25 cellular contexts compared by ENCODE assay signal in the genomic region with DNA sequence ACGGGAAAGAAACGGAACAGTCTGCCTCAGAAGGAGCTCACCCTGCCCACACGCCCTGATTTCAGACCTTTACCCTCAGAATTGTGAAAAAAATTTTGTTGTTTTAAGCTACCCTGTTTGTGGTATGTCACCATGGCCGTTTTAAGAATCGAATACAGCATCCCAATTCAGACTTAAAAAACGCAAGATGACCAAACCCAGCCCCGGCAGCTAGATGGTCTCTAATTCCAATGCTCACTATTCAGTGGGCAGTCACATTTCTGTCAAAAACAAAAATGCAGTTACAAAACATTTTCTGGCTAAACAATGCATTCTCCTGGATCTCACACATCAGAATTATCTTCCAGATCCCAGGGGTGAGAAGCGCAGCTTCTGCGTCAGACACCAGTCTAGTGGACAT.
"Had no signal": no experiment of that assay in that cellular context is flagged by ENCODE, and none has a peak within 500 bp of the region (broad histone marks: within the 10 kb centered on the region; RNA-seq: fewer than 3 reads in every experiment).

No MANE protein-coding gene starts in this region.

- H3K27ac Mint-ChIP-seq: immature natural killer cell; mesothelial cell of epicardium; natural killer cell; progenitor cell of endocrine pancreas; stimulated activated naive B cell treated with anti-CD40 and anti-IgM and Interleukin-4, amounts not matched to agents 10 μg/mL and 1 μg/mL and 100 μg/mL, for 72 hours; type B pancreatic cell had no signal

- H3K27me3 Mint-ChIP-seq: naive B cell; progenitor cell of endocrine pancreas; stimulated activated naive B cell treated with anti-CD40 and anti-IgM and Interleukin-4, amounts not matched to agents 10 μg/mL and 1 μg/mL and 100 μg/mL, for 72 hours; type B pancreatic cell had no signal

- H3K9me3 ChIP-seq: left lung, lower lobe of right lung, right atrium auricular region, right lobe of liver, stomach, testis, tibial artery, vagina had no signal

- DNase-seq: hypothalamus; immature natural killer cell; kidney; left colon; left lung; lower lobe of right lung; mesendoderm; naive B cell; natural killer cell; right lobe of liver; stimulated activated CD4-positive, alpha-beta T cell treated with anti-CD3 and anti-CD28 coated beads, Interleukin-12 subunit alpha, Interleukin-12 subunit beta, amount 100 ng/mL, for 4 hours; stimulated activated CD4-positive, alpha-beta T cell treated with anti-CD3 and anti-CD28 coated beads, Interleukin-15, amount 100 ng/mL, for 24 hours; stimulated activated CD4-positive, alpha-beta T cell treated with anti-CD3 and anti-CD28 coated beads, Interleukin-2, amount 100 ng/mL, for 24 hours; stimulated activated CD4-positive, alpha-beta T cell treated with anti-CD3 and anti-CD28 coated beads, Interleukin-4, amount 100 ng/mL, for 1 hour; stimulated activated naive B cell treated with anti-CD40 and anti-IgM and Interleukin-4, amounts not matched to agents 10 μg/mL and 1 μg/mL and 100 μg/mL, for 72 hours; stimulated activated naive CD8-positive, alpha-beta T cell treated with anti-CD3 and anti-CD28 coated beads, Interleukin-15, Interleukin-2, amounts not matched to agents 100 U/mL and 50 U/mL, for 24 hours; stomach; testis; tibial artery had no signal

- H3K4me1 ChIP-seq: left lung, lower lobe of right lung, right atrium auricular region, right lobe of liver, stomach, testis, tibial artery, vagina had no signal

- H3K9me3 Mint-ChIP-seq: immature natural killer cell; mesothelial cell of epicardium; naive B cell; natural killer cell; neural crest cell; stimulated activated naive B cell treated with anti-CD40 and anti-IgM and Interleukin-4, amounts not matched to agents 10 μg/mL and 1 μg/mL and 100 μg/mL, for 72 hours; type B pancreatic cell had no signal

- H3K27ac ChIP-seq: left lung, lower lobe of right lung, right atrium auricular region, right lobe of liver, stomach, testis, tibial artery, vagina had no signal

- H3K27me3 ChIP-seq: left lung, right atrium auricular region, right lobe of liver, stomach, testis, tibial artery, vagina had no signal

- H3K36me3 ChIP-seq: left lung, lower lobe of right lung, right atrium auricular region, right lobe of liver, stomach, tibial artery, vagina had no signal

- H3K4me1 Mint-ChIP-seq: immature natural killer cell, natural killer cell, neural crest cell had no signal

- H3K4me3 Mint-ChIP-seq: immature natural killer cell; mesothelial cell of epicardium; naive B cell; natural killer cell; neural crest cell; stimulated activated naive B cell treated with anti-CD40 and anti-IgM and Interleukin-4, amounts not matched to agents 10 μg/mL and 1 μg/mL and 100 μg/mL, for 72 hours; type B pancreatic cell had no signal

- H3K4me3 ChIP-seq: left lung, lower lobe of right lung, right atrium auricular region, right lobe of liver, stomach, testis, tibial artery, vagina had no signal

- H3K36me3 Mint-ChIP-seq: mesothelial cell of epicardium, natural killer cell, type B pancreatic cell had no signal

- ATAC-seq: left colon; left lung; lower lobe of right lung; natural killer cell; right lobe of liver; stimulated activated naive B cell treated with anti-CD40 and anti-IgM and Interleukin-4, amounts not matched to agents 10 μg/mL and 1 μg/mL and 100 μg/mL, for 72 hours; stimulated activated naive CD8-positive, alpha-beta T cell treated with anti-CD3 and anti-CD28 coated beads, Interleukin-15, Interleukin-2, amounts not matched to agents 100 U/mL and 50 U/mL, for 24 hours had no signal
